27 cellular contexts compared by ENCODE assay signal in the genomic region with DNA sequence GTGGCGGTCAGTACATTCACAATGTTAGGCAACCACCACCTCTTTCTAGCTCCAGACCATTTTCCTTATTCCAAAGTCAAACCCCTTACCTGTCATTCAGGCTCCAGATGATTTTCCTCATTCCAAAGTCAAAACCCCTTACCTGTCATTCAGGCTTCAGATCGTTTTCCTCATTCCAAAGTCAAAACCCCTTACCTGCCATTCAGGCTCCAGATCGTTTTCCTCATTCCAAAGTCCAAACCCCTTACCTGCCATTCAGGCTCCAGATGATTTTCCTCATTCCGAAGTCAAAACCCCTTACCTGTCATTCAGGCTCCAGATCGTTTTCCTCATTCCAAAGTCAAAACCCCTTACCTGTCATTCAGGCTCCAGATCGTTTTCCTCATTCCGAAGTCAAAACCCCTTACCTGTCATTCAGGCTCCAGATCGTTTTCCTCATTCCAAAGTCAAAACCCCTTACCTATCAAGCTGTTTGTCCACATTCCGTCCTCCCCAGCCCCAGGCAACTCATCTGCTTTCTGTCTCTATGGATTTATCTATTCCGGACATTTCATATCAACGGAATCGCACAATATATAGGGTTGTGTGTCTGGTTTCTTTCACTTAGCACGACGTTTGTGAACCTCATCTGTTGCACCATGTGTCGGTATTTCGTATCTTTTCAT. TPM values are rescaled to one million over a fixed set of nuclear protein-coding genes. Genes with fewer than 3 reads are reported as not detected.
"Had no signal": no experiment of that assay in that cellular context is flagged by ENCODE, and none has a peak within 500 bp of the region (broad histone marks: within the 10 kb centered on the region; RNA-seq: fewer than 3 reads in every experiment).

No MANE protein-coding gene starts in this region.

- FAIRE-seq: colon, keratinocyte, small intestine had no signal

- ATAC-seq: esophagus mucosa; gastrocnemius medialis; mucosa of descending colon; natural killer cell treated with Interleukin-12 subunit alpha and Interleukin-12 subunit beta and Interleukin-15 and Interleukin-18, amount 100 ng/mL, for 72 hours; right lobe of liver; stimulated activated naive B cell treated with anti-CD40 and anti-IgM and Interleukin-4, amounts not matched to agents 10 μg/mL and 1 μg/mL and 100 μg/mL, for 72 hours had no signal

- H3K9me3 ChIP-seq: gastrocnemius medialis, mucosa of descending colon, ovary, right lobe of liver, thoracic aorta, tibial nerve, vagina had no signal

- H3K36me3 ChIP-seq: gastrocnemius medialis, ovary, right lobe of liver, thoracic aorta, tibial nerve, vagina had no signal

- DNase-seq: dorsolateral prefrontal cortex; effector CD8-positive, alpha-beta T cell; endodermal cell; foreskin fibroblast; gastrocnemius medialis; mucosa of descending colon; naive B cell; nucleus accumbens; ovary; retina; right lobe of liver; small intestine; stimulated activated CD4-positive, alpha-beta T cell treated with anti-CD3 and anti-CD28 coated beads, Interleukin-15, amount 100 ng/mL, for 24 hours; stimulated activated CD4-positive, alpha-beta T cell treated with anti-CD3 and anti-CD28 coated beads, Interleukin-2, amount 100 ng/mL, for 48 hours; stimulated activated naive B cell treated with anti-CD40 and anti-IgM and Interleukin-4, amounts not matched to agents 10 μg/mL and 1 μg/mL and 100 μg/mL, for 72 hours had no signal

- H3K27me3 ChIP-seq: ovary, vagina had no signal

- H3K36me3 Mint-ChIP-seq: memory B cell; naive B cell; natural killer cell treated with Interleukin-12 subunit alpha and Interleukin-12 subunit beta and Interleukin-15 and Interleukin-18, amount 100 ng/mL, for 72 hours; stimulated activated naive B cell treated with anti-CD40 and anti-IgM and Interleukin-4, amounts not matched to agents 10 μg/mL and 1 μg/mL and 100 μg/mL, for 72 hours had no signal

- H3K4me3 ChIP-seq: dorsolateral prefrontal cortex, gastrocnemius medialis, lung, mucosa of descending colon, ovary, right lobe of liver, thoracic aorta, tibial nerve, vagina had no signal

- H3K27ac Mint-ChIP-seq: endodermal cell; memory B cell; naive B cell; natural killer cell treated with Interleukin-12 subunit alpha and Interleukin-12 subunit beta and Interleukin-15 and Interleukin-18, amount 100 ng/mL, for 72 hours; stimulated activated naive B cell treated with anti-CD40 and anti-IgM and Interleukin-4, amounts not matched to agents 10 μg/mL and 1 μg/mL and 100 μg/mL, for 72 hours; stimulated activated naive CD8-positive, alpha-beta T cell treated with anti-CD3 and anti-CD28 coated beads, Interleukin-15, Interleukin-2, amounts not matched to agents 100 ng/mL and 50 ng/mL, for 24 hours had no signal

- H3K4me3 Mint-ChIP-seq: endodermal cell; memory B cell; naive B cell; natural killer cell treated with Interleukin-12 subunit alpha and Interleukin-12 subunit beta and Interleukin-15 and Interleukin-18, amount 100 ng/mL, for 72 hours; stimulated activated naive B cell treated with anti-CD40 and anti-IgM and Interleukin-4, amounts not matched to agents 10 μg/mL and 1 μg/mL and 100 μg/mL, for 72 hours; stimulated activated naive CD8-positive, alpha-beta T cell treated with anti-CD3 and anti-CD28 coated beads, Interleukin-15, Interleukin-2, amounts not matched to agents 100 ng/mL and 50 ng/mL, for 24 hours had no signal

- H3K4me1 ChIP-seq: gastrocnemius medialis, right lobe of liver, vagina had no signal

- H3K27ac ChIP-seq: dorsolateral prefrontal cortex, epithelial cell of prostate, gastrocnemius medialis, ovary, right lobe of liver, thoracic aorta, tibial nerve, vagina had no signal

- H3K4me1 Mint-ChIP-seq: memory B cell; stimulated activated naive B cell treated with anti-CD40 and anti-IgM and Interleukin-4, amounts not matched to agents 10 μg/mL and 1 μg/mL and 100 μg/mL, for 72 hours had no signal

- H3K9me3 Mint-ChIP-seq: memory B cell; naive B cell; natural killer cell treated with Interleukin-12 subunit alpha and Interleukin-12 subunit beta and Interleukin-15 and Interleukin-18, amount 100 ng/mL, for 72 hours; stimulated activated naive B cell treated with anti-CD40 and anti-IgM and Interleukin-4, amounts not matched to agents 10 μg/mL and 1 μg/mL and 100 μg/mL, for 72 hours; stimulated activated naive CD8-positive, alpha-beta T cell treated with anti-CD3 and anti-CD28 coated beads, Interleukin-15, Interleukin-2, amounts not matched to agents 100 ng/mL and 50 ng/mL, for 24 hours had no signal

RNA-seq across cellular contexts. Expression of a gene that starts 5.1 kb away (rescaled TPM):
- total RNA-seq: gastrocnemius medialis; natural killer cell treated with Interleukin-12 subunit alpha and Interleukin-12 subunit beta and Interleukin-15 and Interleukin-18, amount 100 ng/mL, for 72 hours; pulmonary artery endothelial cell had no signal
- polyA plus RNA-seq: keratinocyte had no signal
